1 cellular context compared by ENCODE assay signal in the genomic region with DNA sequence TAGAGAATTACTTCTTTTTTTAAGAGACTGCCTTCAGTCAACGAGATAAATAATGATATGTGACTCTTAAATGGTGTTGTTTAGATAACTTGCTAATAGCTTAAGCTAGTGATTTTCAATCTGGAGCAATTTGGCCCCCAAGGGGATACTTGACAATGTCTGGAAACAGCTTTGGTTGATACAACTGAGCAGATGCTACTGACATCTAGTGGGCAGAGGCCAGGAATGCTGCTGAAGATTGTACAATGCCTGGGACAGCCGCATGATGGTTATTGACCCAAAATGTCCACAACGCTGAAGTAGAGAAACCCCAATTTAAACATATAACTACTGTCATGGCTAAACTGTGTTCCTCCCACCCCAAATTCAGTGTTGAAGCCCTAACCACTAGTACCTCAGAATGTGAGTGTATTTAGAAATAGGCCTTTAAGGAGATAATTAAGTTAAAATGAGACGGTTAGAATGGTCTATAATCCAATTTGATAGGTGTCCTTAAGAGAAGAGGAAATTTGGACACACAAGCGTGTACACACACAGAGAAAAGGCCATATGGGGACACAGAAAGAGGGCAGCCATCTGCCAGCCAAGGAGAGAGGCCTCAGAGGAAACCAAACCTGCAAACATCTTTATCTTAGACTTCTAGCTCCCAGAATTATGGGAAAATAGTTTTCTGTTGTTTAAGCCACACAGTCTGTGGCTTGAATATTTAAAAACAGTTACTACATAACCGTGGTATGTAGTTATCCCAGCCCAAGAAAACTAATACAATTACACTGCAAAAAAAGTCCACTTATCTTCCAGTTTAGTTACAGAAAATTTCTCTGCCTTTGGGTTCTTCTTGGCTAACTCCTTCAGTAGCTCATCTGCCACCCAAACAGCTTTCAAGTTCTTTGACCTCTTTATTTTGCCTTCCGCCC.
A peak's percentile ranks its signal among the peaks of the same experiment; 100 is the strongest.
TF ChIP-seq lines count a peak whose summit lies in the region.

No MANE protein-coding gene starts in this region.

TF ChIP-seq in HepG2, 621 proteins besides CTCF, POLR2A, EP300 and RAD21 (continued from another document and continues in another):
- TF ChIP-seq ZNF850 (CRISPR knock-in tag; conservative IDR thresholded peaks at IDR 0.05) (no peak), XRCC5 (optimal IDR thresholded peaks at IDR 0.05; ENCODE audit: low read length) (peak; percentile 46), FOXA1 (IDR thresholded peaks at IDR 0.05) (no peak), FOXA1 (CRISPR knock-in tag; IDR thresholded peaks at IDR 0.05) (peak; percentile 33; the same call in 1 of the 2 replicates), ZBTB7A (CRISPR knock-in tag; IDR thresholded peaks at IDR 0.05) (no peak), ZNF615 (CRISPR knock-in tag; IDR thresholded peaks at IDR 0.05; ENCODE audit: borderline replicate concordance) (no peak), ZBTB21 (CRISPR knock-in tag; IDR thresholded peaks at IDR 0.05) (no peak), ZNF260 (CRISPR knock-in tag; IDR thresholded peaks at IDR 0.05; ENCODE audit: borderline replicate concordance, low read depth) (no peak), HMG20B (CRISPR knock-in tag; conservative IDR thresholded peaks at IDR 0.05) (no peak), ZNF136 (CRISPR knock-in tag; IDR thresholded peaks at IDR 0.05; ENCODE audit: low read depth) (no peak), GTF3A (CRISPR knock-in tag; conservative IDR thresholded peaks at IDR 0.05) (no peak), TEAD3 (CRISPR knock-in tag; optimal IDR thresholded peaks at IDR 0.05; ENCODE audit: borderline replicate concordance) (peak; percentile 88), FOXK1 (CRISPR knock-in tag; IDR thresholded peaks at IDR 0.05; ENCODE audit: borderline replicate concordance, low read depth) (no peak), MATR3 (CRISPR knock-in tag; IDR thresholded peaks at IDR 0.05) (no peak), SAP130 (CRISPR knock-in tag; IDR thresholded peaks at IDR 0.05; ENCODE audit: low read depth) (peak; percentile 42), STAG1 (CRISPR knock-in tag; IDR thresholded peaks at IDR 0.05) (peak; percentile 77), NFIC (IDR thresholded peaks at IDR 0.05; ENCODE audit: low read length) (no peak), ARID2 (CRISPR knock-in tag; IDR thresholded peaks at IDR 0.05; ENCODE audit: borderline replicate concordance) (no peak), GABPA (IDR thresholded peaks at IDR 0.05; ENCODE audit: low read depth, low read length) (no peak), GABPA (CRISPR knock-in tag; IDR thresholded peaks at IDR 0.05; ENCODE audit: low read depth) (no peak), SMC3 (IDR thresholded peaks at IDR 0.05; ENCODE audit: low read length) (peak; percentile 83)
- TF ChIP-seq, protein P1, sequence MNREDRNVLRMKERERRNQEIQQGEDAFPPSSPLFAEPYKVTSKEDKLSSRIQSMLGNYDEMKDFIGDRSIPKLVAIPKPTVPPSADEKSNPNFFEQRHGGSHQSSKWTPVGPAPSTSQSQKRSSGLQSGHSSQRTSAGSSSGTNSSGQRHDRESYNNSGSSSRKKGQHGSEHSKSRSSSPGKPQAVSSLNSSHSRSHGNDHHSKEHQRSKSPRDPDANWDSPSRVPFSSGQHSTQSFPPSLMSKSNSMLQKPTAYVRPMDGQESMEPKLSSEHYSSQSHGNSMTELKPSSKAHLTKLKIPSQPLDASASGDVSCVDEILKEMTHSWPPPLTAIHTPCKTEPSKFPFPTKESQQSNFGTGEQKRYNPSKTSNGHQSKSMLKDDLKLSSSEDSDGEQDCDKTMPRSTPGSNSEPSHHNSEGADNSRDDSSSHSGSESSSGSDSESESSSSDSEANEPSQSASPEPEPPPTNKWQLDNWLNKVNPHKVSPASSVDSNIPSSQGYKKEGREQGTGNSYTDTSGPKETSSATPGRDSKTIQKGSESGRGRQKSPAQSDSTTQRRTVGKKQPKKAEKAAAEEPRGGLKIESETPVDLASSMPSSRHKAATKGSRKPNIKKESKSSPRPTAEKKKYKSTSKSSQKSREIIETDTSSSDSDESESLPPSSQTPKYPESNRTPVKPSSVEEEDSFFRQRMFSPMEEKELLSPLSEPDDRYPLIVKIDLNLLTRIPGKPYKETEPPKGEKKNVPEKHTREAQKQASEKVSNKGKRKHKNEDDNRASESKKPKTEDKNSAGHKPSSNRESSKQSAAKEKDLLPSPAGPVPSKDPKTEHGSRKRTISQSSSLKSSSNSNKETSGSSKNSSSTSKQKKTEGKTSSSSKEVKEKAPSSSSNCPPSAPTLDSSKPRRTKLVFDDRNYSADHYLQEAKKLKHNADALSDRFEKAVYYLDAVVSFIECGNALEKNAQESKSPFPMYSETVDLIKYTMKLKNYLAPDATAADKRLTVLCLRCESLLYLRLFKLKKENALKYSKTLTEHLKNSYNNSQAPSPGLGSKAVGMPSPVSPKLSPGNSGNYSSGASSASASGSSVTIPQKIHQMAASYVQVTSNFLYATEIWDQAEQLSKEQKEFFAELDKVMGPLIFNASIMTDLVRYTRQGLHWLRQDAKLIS (CRISPR knock-in tag; IDR thresholded peaks at IDR 0.05), result no peak
- TF ChIP-seq, protein P2, sequence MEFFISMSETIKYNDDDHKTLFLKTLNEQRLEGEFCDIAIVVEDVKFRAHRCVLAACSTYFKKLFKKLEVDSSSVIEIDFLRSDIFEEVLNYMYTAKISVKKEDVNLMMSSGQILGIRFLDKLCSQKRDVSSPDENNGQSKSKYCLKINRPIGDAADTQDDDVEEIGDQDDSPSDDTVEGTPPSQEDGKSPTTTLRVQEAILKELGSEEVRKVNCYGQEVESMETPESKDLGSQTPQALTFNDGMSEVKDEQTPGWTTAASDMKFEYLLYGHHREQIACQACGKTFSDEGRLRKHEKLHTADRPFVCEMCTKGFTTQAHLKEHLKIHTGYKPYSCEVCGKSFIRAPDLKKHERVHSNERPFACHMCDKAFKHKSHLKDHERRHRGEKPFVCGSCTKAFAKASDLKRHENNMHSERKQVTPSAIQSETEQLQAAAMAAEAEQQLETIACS (CRISPR knock-in tag; IDR thresholded peaks at IDR 0.05), result no peak
- TF ChIP-seq, protein P3, sequence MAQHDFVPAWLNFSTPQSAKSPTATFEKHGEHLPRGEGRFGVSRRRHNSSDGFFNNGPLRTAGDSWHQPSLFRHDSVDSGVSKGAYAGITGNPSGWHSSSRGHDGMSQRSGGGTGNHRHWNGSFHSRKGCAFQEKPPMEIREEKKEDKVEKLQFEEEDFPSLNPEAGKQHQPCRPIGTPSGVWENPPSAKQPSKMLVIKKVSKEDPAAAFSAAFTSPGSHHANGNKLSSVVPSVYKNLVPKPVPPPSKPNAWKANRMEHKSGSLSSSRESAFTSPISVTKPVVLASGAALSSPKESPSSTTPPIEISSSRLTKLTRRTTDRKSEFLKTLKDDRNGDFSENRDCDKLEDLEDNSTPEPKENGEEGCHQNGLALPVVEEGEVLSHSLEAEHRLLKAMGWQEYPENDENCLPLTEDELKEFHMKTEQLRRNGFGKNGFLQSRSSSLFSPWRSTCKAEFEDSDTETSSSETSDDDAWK (CRISPR knock-in tag; IDR thresholded peaks at IDR 0.05), result no peak
- TF ChIP-seq, protein P4, sequence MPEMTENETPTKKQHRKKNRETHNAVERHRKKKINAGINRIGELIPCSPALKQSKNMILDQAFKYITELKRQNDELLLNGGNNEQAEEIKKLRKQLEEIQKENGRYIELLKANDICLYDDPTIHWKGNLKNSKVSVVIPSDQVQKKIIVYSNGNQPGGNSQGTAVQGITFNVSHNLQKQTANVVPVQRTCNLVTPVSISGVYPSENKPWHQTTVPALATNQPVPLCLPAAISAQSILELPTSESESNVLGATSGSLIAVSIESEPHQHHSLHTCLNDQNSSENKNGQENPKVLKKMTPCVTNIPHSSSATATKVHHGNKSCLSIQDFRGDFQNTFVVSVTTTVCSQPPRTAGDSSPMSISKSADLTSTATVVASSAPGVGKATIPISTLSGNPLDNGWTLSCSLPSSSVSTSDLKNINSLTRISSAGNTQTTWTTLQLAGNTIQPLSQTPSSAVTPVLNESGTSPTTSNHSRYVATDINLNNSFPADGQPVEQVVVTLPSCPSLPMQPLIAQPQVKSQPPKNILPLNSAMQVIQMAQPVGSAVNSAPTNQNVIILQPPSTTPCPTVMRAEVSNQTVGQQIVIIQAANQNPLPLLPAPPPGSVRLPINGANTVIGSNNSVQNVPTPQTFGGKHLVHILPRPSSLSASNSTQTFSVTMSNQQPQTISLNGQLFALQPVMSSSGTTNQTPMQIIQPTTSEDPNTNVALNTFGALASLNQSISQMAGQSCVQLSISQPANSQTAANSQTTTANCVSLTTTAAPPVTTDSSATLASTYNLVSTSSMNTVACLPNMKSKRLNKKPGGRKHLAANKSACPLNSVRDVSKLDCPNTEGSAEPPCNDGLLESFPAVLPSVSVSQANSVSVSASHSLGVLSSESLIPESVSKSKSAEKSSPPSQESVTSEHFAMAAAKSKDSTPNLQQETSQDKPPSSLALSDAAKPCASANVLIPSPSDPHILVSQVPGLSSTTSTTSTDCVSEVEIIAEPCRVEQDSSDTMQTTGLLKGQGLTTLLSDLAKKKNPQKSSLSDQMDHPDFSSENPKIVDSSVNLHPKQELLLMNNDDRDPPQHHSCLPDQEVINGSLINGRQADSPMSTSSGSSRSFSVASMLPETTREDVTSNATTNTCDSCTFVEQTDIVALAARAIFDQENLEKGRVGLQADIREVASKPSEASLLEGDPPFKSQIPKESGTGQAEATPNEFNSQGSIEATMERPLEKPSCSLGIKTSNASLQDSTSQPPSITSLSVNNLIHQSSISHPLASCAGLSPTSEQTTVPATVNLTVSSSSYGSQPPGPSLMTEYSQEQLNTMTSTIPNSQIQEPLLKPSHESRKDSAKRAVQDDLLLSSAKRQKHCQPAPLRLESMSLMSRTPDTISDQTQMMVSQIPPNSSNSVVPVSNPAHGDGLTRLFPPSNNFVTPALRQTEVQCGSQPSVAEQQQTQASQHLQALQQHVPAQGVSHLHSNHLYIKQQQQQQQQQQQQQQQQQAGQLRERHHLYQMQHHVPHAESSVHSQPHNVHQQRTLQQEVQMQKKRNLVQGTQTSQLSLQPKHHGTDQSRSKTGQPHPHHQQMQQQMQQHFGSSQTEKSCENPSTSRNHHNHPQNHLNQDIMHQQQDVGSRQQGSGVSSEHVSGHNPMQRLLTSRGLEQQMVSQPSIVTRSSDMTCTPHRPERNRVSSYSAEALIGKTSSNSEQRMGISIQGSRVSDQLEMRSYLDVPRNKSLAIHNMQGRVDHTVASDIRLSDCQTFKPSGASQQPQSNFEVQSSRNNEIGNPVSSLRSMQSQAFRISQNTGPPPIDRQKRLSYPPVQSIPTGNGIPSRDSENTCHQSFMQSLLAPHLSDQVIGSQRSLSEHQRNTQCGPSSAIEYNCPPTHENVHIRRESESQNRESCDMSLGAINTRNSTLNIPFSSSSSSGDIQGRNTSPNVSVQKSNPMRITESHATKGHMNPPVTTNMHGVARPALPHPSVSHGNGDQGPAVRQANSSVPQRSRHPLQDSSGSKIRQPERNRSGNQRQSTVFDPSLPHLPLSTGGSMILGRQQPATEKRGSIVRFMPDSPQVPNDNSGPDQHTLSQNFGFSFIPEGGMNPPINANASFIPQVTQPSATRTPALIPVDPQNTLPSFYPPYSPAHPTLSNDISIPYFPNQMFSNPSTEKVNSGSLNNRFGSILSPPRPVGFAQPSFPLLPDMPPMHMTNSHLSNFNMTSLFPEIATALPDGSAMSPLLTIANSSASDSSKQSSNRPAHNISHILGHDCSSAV (CRISPR knock-in tag; IDR thresholded peaks at IDR 0.05; ENCODE audit: borderline replicate concordance), result no peak
- TF ChIP-seq, protein P5, sequence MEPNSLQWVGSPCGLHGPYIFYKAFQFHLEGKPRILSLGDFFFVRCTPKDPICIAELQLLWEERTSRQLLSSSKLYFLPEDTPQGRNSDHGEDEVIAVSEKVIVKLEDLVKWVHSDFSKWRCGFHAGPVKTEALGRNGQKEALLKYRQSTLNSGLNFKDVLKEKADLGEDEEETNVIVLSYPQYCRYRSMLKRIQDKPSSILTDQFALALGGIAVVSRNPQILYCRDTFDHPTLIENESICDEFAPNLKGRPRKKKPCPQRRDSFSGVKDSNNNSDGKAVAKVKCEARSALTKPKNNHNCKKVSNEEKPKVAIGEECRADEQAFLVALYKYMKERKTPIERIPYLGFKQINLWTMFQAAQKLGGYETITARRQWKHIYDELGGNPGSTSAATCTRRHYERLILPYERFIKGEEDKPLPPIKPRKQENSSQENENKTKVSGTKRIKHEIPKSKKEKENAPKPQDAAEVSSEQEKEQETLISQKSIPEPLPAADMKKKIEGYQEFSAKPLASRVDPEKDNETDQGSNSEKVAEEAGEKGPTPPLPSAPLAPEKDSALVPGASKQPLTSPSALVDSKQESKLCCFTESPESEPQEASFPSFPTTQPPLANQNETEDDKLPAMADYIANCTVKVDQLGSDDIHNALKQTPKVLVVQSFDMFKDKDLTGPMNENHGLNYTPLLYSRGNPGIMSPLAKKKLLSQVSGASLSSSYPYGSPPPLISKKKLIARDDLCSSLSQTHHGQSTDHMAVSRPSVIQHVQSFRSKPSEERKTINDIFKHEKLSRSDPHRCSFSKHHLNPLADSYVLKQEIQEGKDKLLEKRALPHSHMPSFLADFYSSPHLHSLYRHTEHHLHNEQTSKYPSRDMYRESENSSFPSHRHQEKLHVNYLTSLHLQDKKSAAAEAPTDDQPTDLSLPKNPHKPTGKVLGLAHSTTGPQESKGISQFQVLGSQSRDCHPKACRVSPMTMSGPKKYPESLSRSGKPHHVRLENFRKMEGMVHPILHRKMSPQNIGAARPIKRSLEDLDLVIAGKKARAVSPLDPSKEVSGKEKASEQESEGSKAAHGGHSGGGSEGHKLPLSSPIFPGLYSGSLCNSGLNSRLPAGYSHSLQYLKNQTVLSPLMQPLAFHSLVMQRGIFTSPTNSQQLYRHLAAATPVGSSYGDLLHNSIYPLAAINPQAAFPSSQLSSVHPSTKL (CRISPR knock-in tag; IDR thresholded peaks at IDR 0.05), result peak; percentile 24; the same call in 1 of the 2 replicates
- TF ChIP-seq, protein P6, sequence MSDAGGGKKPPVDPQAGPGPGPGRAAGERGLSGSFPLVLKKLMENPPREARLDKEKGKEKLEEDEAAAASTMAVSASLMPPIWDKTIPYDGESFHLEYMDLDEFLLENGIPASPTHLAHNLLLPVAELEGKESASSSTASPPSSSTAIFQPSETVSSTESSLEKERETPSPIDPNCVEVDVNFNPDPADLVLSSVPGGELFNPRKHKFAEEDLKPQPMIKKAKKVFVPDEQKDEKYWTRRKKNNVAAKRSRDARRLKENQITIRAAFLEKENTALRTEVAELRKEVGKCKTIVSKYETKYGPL (CRISPR knock-in tag; IDR thresholded peaks at IDR 0.05), result no peak
- TF ChIP-seq, protein P7, sequence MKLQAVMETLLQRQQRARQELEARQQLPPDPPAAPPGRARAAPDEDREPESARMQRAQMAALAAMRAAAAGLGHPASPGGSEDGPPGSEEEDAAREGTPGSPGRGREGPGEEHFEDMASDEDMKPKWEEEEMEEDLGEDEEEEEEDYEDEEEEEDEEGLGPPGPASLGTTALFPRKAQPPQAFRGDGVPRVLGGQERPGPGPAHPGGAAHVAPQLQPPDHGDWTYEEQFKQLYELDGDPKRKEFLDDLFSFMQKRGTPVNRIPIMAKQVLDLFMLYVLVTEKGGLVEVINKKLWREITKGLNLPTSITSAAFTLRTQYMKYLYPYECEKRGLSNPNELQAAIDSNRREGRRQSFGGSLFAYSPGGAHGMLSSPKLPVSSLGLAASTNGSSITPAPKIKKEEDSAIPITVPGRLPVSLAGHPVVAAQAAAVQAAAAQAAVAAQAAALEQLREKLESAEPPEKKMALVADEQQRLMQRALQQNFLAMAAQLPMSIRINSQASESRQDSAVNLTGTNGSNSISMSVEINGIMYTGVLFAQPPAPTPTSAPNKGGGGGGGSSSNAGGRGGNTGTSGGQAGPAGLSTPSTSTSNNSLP (IDR thresholded peaks at IDR 0.05; ENCODE audit: low read depth, low read length), result 0 out of 2 replicates have a peak, but pooled peaks have one; percentile 12
- TF ChIP-seq, protein P8, sequence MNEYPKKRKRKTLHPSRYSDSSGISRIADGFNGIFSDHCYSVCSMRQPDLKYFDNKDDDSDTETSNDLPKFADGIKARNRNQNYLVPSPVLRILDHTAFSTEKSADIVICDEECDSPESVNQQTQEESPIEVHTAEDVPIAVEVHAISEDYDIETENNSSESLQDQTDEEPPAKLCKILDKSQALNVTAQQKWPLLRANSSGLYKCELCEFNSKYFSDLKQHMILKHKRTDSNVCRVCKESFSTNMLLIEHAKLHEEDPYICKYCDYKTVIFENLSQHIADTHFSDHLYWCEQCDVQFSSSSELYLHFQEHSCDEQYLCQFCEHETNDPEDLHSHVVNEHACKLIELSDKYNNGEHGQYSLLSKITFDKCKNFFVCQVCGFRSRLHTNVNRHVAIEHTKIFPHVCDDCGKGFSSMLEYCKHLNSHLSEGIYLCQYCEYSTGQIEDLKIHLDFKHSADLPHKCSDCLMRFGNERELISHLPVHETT (CRISPR knock-in tag; conservative IDR thresholded peaks at IDR 0.05), result no peak
